Comparison of ENCODE assay signal across 9 cellular contexts in genomic region chr10:88728107-88728763, GRCh38. TPM values are rescaled to one million over a fixed set of nuclear protein-coding genes. Genes with fewer than 3 reads are reported as not detected.
DNase-seq lines count a peak whose midpoint lies in the region; ATAC-seq, FAIRE-seq and TF ChIP-seq lines count a peak whose summit lies in the region.
"Had no signal": no experiment of that assay in that cellular context is flagged by ENCODE, and none has a peak within 500 bp of the region (broad histone marks: within the 10 kb centered on the region; RNA-seq: fewer than 3 reads in every experiment).

No MANE protein-coding gene starts in this region.

- 63% methylated on average over 12 of the region's 30 CpGs for WGBS in HepG2 (ENCODE audit: low lambda C conversion rate)

- BruUV-seq in HepG2 (replicated peaks; lab: Mats Ljungman, UMichigan): no TSS peak

- intact Hi-C loops in HepG2 (cut with micrococcal nuclease; ENCODE audit: unreplicated experiment): no loop called here
- intact Hi-C loops in vagina (cut with DNase I): no loop called here

- no peaks in the 10 kb centered on the region for H3K36me3 ChIP-seq in HepG2 (replicated peaks in 1 of 2; ENCODE audit: control insufficient read depth in 1 of 2, insufficient read depth in 2 of 2, low read length in 2 of 2)
- no peaks in the 10 kb centered on the region for H3K36me3 ChIP-seq in vagina

- no peak overlapping the region for H3K9ac ChIP-seq in HepG2 (ENCODE audit: insufficient read depth, low read depth, low read length)

- H3K79me2 ChIP-seq in HepG2 (ENCODE audit: insufficient read depth, low read length): no peaks in the 10 kb centered on the region

- H3K27ac ChIP-seq in HepG2 (ENCODE audit: extremely low read length, insufficient read depth, low read length): no peak overlapping the region
- no peak overlapping the region for H3K27ac ChIP-seq in vagina

- no peak overlapping the region for H3K4me2 ChIP-seq in HepG2 (ENCODE audit: low read depth, low read length)

- no peak overlapping the region for H3K4me3 ChIP-seq in HepG2 (replicated peaks in 1 of 3; ENCODE audit: insufficient read depth in 1 of 3, low read depth in 2 of 3, low read length in 3 of 3)
- H3K4me3 ChIP-seq in vagina: no peak overlapping the region

- no peaks in the 10 kb centered on the region for H3K9me3 ChIP-seq in HepG2 (ENCODE audit: low read length)
- no peaks in the 10 kb centered on the region for H3K9me3 ChIP-seq in vagina

- POLR2A ChIA-PET in HepG2 (lab: Yijun Ruan, JAX): no interaction called here

- H4K20me1 ChIP-seq in HepG2 (ENCODE audit: insufficient read depth, low read length): no peaks in the 10 kb centered on the region

- in situ Hi-C loops in HepG2 (cut with HindIII; ENCODE audit: extremely low pct_ligation_motif_present, low pct_unique_long_range_greater_than_20kb): no loop called here

- CTCF ChIA-PET in HepG2 (lab: Yijun Ruan, JAX; ENCODE audit: low intra/inter-chr PET ratio, low total read pairs): no interaction called here

- no peak overlapping the region for H2AFZ ChIP-seq in HepG2 (ENCODE audit: low read length)

- TF ChIP-seq RAD21 in HepG2 (CRISPR knock-in tag; IDR thresholded peaks at IDR 0.05): no peak

- TF ChIP-seq EP300 in HepG2 (IDR thresholded peaks at IDR 0.05; ENCODE audit: low read depth in 2 of 2, low read length in 2 of 2) (no peak), HepG2 (CRISPR knock-in tag; IDR thresholded peaks at IDR 0.05; ENCODE audit: borderline replicate concordance) (no peak)

- TF ChIP-seq CTCF in HepG2 (CRISPR knock-in tag; IDR thresholded peaks at IDR 0.05) (peak; percentile 64), vagina (IDR thresholded peaks at IDR 0.05) (no peak)

- ATAC-seq in HepG2: peak; percentile 86

- H3K27me3 ChIP-seq in HepG2 (ENCODE audit: control insufficient read depth in 1 of 2, insufficient read depth in 2 of 2, low read length in 2 of 2) (no peaks in the 10 kb centered on the region), vagina (no peaks in the 10 kb centered on the region)

- FAIRE-seq in HepG2 (lab: Jason Lieb, UNC): no peak

- DNase-seq in AML-193 (lab: John Stamatoyannopoulos, UW) (peak; percentile 55 to 77), HUDEP-2 (lab: John Stamatoyannopoulos, UW; ENCODE audit: unreplicated experiment in 76 of 76) (peak in 52 of 76 experiments; percentile 3 to 81 (median 24)), activated T-helper 1 cell treated with Interleukin-2 at 50 U/mL for 16 hours (ENCODE audit: low read depth) (peak; percentile 2), HepG2 (ENCODE audit: low spot score) (peak; percentile 17), vagina (ENCODE audit: extremely low spot score in 2 of 2) (no peak), DMS153 treated with DMSO at 0.1 percent for 48 hours (lab: John Stamatoyannopoulos, UW; ENCODE audit: unreplicated experiment) (no peak), NCI-H446 treated with DMSO at 0.1 percent for 48 hours (lab: John Stamatoyannopoulos, UW) (no peak)
- no peak for DNase-seq in effector CD8-positive, alpha-beta T cell (lab: John Stamatoyannopoulos, UW)
- DNase-seq: foreskin melanocyte had no signal

- H3K4me1 ChIP-seq in HepG2 (ENCODE audit: insufficient read depth, low read length) (no peaks in the 10 kb centered on the region), vagina (no peaks in the 10 kb centered on the region)

- no peak for TF ChIP-seq POLR2A in HepG2 (IDR thresholded peaks at IDR 0.05; ENCODE audit: insufficient read depth in 1 of 2, low read depth in 2 of 2, low read length in 2 of 2)
- TF ChIP-seq POLR2A in vagina (IDR thresholded peaks at IDR 0.05): no peak

TF ChIP-seq in HepG2, 621 proteins besides CTCF, POLR2A, EP300 and RAD21 (continues in another document):
- TF ChIP-seq PHF5A (CRISPR knock-in tag; IDR thresholded peaks at IDR 0.05; ENCODE audit: low read depth, unreplicated experiment) (no peak), XRCC5 (optimal IDR thresholded peaks at IDR 0.05; ENCODE audit: low read length) (peak; percentile 34), ZNF10 (CRISPR knock-in tag; IDR thresholded peaks at IDR 0.05; ENCODE audit: borderline replicate concordance, low read depth) (no peak), ZBTB25 (CRISPR knock-in tag; IDR thresholded peaks at IDR 0.05) (no peak), STAG1 (CRISPR knock-in tag; IDR thresholded peaks at IDR 0.05) (peak; percentile 30; the same call in 1 of the 2 replicates), ZNF260 (CRISPR knock-in tag; IDR thresholded peaks at IDR 0.05; ENCODE audit: borderline replicate concordance, low read depth) (no peak), RNF219 (CRISPR knock-in tag; IDR thresholded peaks at IDR 0.05) (no peak), TARDBP (CRISPR knock-in tag; IDR thresholded peaks at IDR 0.05) (no peak)

RNA-seq across cellular contexts. Expression of gene LIPK, which starts 22.2 kb away (rescaled TPM):
- not detected in 2 replicates for total RNA-seq in HepG2 (2016; rRNA removed; fragmentation: Illumina TruSeq; extraction: Trizol)
- total RNA-seq in HepG2 (2016; cell fraction: cytosol; rRNA removed; fragmentation: Illumina TruSeq; extraction: Trizol; ENCODE audit: low read depth): not detected in 2 replicates
- not detected in 2 replicates for total RNA-seq in HepG2 (2016; cell fraction: insoluble cytoplasmic fraction; rRNA removed; fragmentation: Illumina TruSeq; extraction: Trizol)
- total RNA-seq in HepG2 (2016; cell fraction: membrane; rRNA removed; fragmentation: Illumina TruSeq; extraction: Trizol): not detected in 2 replicates
- not detected in 2 replicates for total RNA-seq in HepG2 (2016; cell fraction: nucleus; rRNA removed; fragmentation: Illumina TruSeq; extraction: Trizol)
- not detected in 2 replicates for polyA plus RNA-seq in HepG2 (2011; rRNA removed)
- not detected in 2 replicates for polyA plus RNA-seq in HepG2 (2011; cell fraction: cytosol; rRNA removed)
- not detected in 2 replicates for polyA plus RNA-seq in HepG2 (2011; cell fraction: nucleus; rRNA removed)
- polyA plus RNA-seq in HepG2 (2012): not detected in 2 replicates
- not detected in 2 replicates for polyA plus RNA-seq in HepG2 (2016; cell fraction: cytosol; fragmentation: Illumina TruSeq; extraction: Trizol; ENCODE audit: low read depth)
- not detected in 2 replicates for polyA plus RNA-seq in HepG2 (2016; cell fraction: insoluble cytoplasmic fraction; fragmentation: Illumina TruSeq; extraction: Trizol; ENCODE audit: low read depth)
- polyA plus RNA-seq in HepG2 (2016; cell fraction: membrane; fragmentation: Illumina TruSeq; extraction: Trizol; ENCODE audit: low read depth): not detected in 2 replicates
- polyA plus RNA-seq in HepG2 (2016; cell fraction: nucleus; fragmentation: Illumina TruSeq; extraction: Trizol; ENCODE audit: insufficient read depth, low read depth): not detected in 2 replicates
- polyA minus RNA-seq in HepG2 (2011; rRNA and poly(A)+ RNA removed; ENCODE audit: low replicate concordance): not detected in 2 replicates
- not detected in 2 replicates for polyA minus RNA-seq in HepG2 (2011; cell fraction: cytosol; rRNA and poly(A)+ RNA removed)
- polyA minus RNA-seq in HepG2 (2011; cell fraction: nucleus; rRNA and poly(A)+ RNA removed): not detected in 2 replicates
- not detected for total RNA-seq in vagina

RNA-seq across cellular contexts. Expression of gene LIPN, which starts 31.6 kb away (rescaled TPM):
- total RNA-seq in HepG2 (2016; rRNA removed; fragmentation: Illumina TruSeq; extraction: Trizol) (not detected in 2 replicates), vagina (not detected)
- not detected in 2 replicates for total RNA-seq in HepG2 (2016; cell fraction: cytosol; rRNA removed; fragmentation: Illumina TruSeq; extraction: Trizol; ENCODE audit: low read depth)
- total RNA-seq in HepG2 (2016; cell fraction: insoluble cytoplasmic fraction; rRNA removed; fragmentation: Illumina TruSeq; extraction: Trizol): not detected in 2 replicates
- not detected in 2 replicates for total RNA-seq in HepG2 (2016; cell fraction: membrane; rRNA removed; fragmentation: Illumina TruSeq; extraction: Trizol)
- not detected in 2 replicates for total RNA-seq in HepG2 (2016; cell fraction: nucleus; rRNA removed; fragmentation: Illumina TruSeq; extraction: Trizol)
- polyA plus RNA-seq in HepG2 (2011; rRNA removed): not detected in 2 replicates
- not detected in 2 replicates for polyA plus RNA-seq in HepG2 (2011; cell fraction: cytosol; rRNA removed)
- not detected in 2 replicates for polyA plus RNA-seq in HepG2 (2011; cell fraction: nucleus; rRNA removed)
- polyA plus RNA-seq in HepG2 (2012): not detected in 2 replicates
- not detected in 2 replicates for polyA plus RNA-seq in HepG2 (2016; cell fraction: cytosol; fragmentation: Illumina TruSeq; extraction: Trizol; ENCODE audit: low read depth)
- polyA plus RNA-seq in HepG2 (2016; cell fraction: insoluble cytoplasmic fraction; fragmentation: Illumina TruSeq; extraction: Trizol; ENCODE audit: low read depth): not detected in 2 replicates
- polyA plus RNA-seq in HepG2 (2016; cell fraction: membrane; fragmentation: Illumina TruSeq; extraction: Trizol; ENCODE audit: low read depth): not detected in 2 replicates
- not detected in 2 replicates for polyA plus RNA-seq in HepG2 (2016; cell fraction: nucleus; fragmentation: Illumina TruSeq; extraction: Trizol; ENCODE audit: insufficient read depth, low read depth)
- polyA minus RNA-seq in HepG2 (2011; rRNA and poly(A)+ RNA removed; ENCODE audit: low replicate concordance): 0.12 TPM in 1 of 2 replicates, not detected in the other
- polyA minus RNA-seq in HepG2 (2011; cell fraction: cytosol; rRNA and poly(A)+ RNA removed): not detected in 2 replicates
- polyA minus RNA-seq in HepG2 (2011; cell fraction: nucleus; rRNA and poly(A)+ RNA removed): not detected in 2 replicates

Comparison
In these comparisons a context has a peak if more than half of its experiments do, and no peak if none do; other contexts are left out.
1. DNase-seq: peak in AML-193 (2 of 2), HUDEP-2 (52 of 76), activated T-helper 1 cell treated with Interleukin-2 at 50 U/mL for 16 hours (single experiment) and HepG2 (single experiment); none in effector CD8-positive, alpha-beta T cell (single experiment), vagina (0 of 2), DMS153 treated with DMSO at 0.1 percent for 48 hours (single experiment) and NCI-H446 treated with DMSO at 0.1 percent for 48 hours (single experiment).